Comparison of ENCODE assay signal across 2 cellular contexts in genomic region chr18:52451851-52452250, GRCh38.
TF ChIP-seq lines count a peak whose summit lies in the region.

No MANE protein-coding gene starts in this region.

TF ChIP-seq in SK-N-SH, 30 proteins besides CTCF, POLR2A, EP300 and RAD21 (continued from another document):
- TF ChIP-seq REST (IDR thresholded peaks at IDR 0.05; ENCODE audit: low read depth, low read length) = no peak
- no peak for TF ChIP-seq TCF12 (IDR thresholded peaks at IDR 0.05)
- no peak for TF ChIP-seq SIN3A (IDR thresholded peaks at IDR 0.05; ENCODE audit: borderline replicate concordance, low read depth, low read length)
- TF ChIP-seq IRF3 (IDR thresholded peaks at IDR 0.05; ENCODE audit: low read depth, low read length) = no peak
- TF ChIP-seq FOXM1 (IDR thresholded peaks at IDR 0.05; ENCODE audit: low read depth) = no peak
- TF ChIP-seq USF2 (IDR thresholded peaks at IDR 0.05; ENCODE audit: borderline replicate concordance, low read depth, low read length) = no peak
- no peak for TF ChIP-seq EZH2phosphoT487 (IDR thresholded peaks at IDR 0.05; ENCODE audit: borderline replicate concordance, low read depth)
- no peak for TF ChIP-seq POLR2AphosphoS5 (IDR thresholded peaks at IDR 0.05; ENCODE audit: low read depth, low read length)

TF ChIP-seq in SK-N-SH treated with all-trans-retinoic acid at 6 μM for 48 hours, 23 proteins besides CTCF, POLR2A, EP300 and RAD21:
- TF ChIP-seq POU6F1 (CRISPR knock-in tag; IDR thresholded peaks at IDR 0.05; ENCODE audit: borderline replicate concordance, low read depth) (no peak), SNAI2 (CRISPR knock-in tag; IDR thresholded peaks at IDR 0.05) (no peak), CREB5 (CRISPR knock-in tag; IDR thresholded peaks at IDR 0.05; ENCODE audit: low read depth) (no peak), GLIS3 (CRISPR knock-in tag; IDR thresholded peaks at IDR 0.05) (no peak), ISL1 (CRISPR knock-in tag; IDR thresholded peaks at IDR 0.05) (no peak), PPARA (CRISPR knock-in tag; IDR thresholded peaks at IDR 0.05; ENCODE audit: borderline replicate concordance) (no peak), ZNF565 (CRISPR knock-in tag; conservative IDR thresholded peaks at IDR 0.05; ENCODE audit: low read depth) (no peak), BACH2 (CRISPR knock-in tag; IDR thresholded peaks at IDR 0.05; ENCODE audit: borderline replicate concordance) (no peak), RARB (CRISPR knock-in tag; IDR thresholded peaks at IDR 0.05) (no peak)
